Comparison of ENCODE assay signal across 8 cellular contexts in genomic region chr2:180006236-180006635, GRCh38. TPM values are rescaled to one million over a fixed set of nuclear protein-coding genes. Genes with fewer than 3 reads are reported as not detected.
DNase-seq lines count a peak whose midpoint lies in the region; ATAC-seq and TF ChIP-seq lines count a peak whose summit lies in the region.

No MANE protein-coding gene starts in this region.

- no peaks in the 10 kb centered on the region for H3K27me3 Mint-ChIP-seq in activated naive CD4-positive, alpha-beta T cell treated with anti-CD3 and anti-CD28 coated beads, Interleukin-2, amount 10 ng/mL, durations not matched to agents 7 days and 5 days

- peak overlapping the region; percentile 81 to 97 (median 91) for H3K27ac ChIP-seq in right lobe of liver
- H3K27ac ChIP-seq in upper lobe of left lung = peak overlapping the region; percentile 93 to 96 (median 95)

- H3K4me1 Mint-ChIP-seq in activated naive CD4-positive, alpha-beta T cell treated with anti-CD3 and anti-CD28 coated beads, Interleukin-2, amount 10 ng/mL, durations not matched to agents 7 days and 5 days = peaks cover 43% of the 10 kb centered on the region

- DNase-seq in activated naive CD4-positive, alpha-beta T cell treated with anti-CD3 and anti-CD28 coated beads, Interleukin-2, amount 10 ng/mL, durations not matched to agents 7 days and 5 days = no peak
- no peak for DNase-seq in activated naive CD4-positive, alpha-beta T cell treated with anti-CD3 and anti-CD28 coated beads, Interleukin-2, amount 50 U/mL, for 16 hours
- DNase-seq in adipocyte (ENCODE audit: low read depth) = peak; percentile 28
- DNase-seq in right lobe of liver = no peak
- no peak for DNase-seq in upper lobe of left lung
- no peak for DNase-seq in globus pallidus (ENCODE audit: low spot score)
- DNase-seq in NCI-H524 treated with DMSO at 0.1 percent for 48 hours (lab: John Stamatoyannopoulos, UW) = no peak

- H3K27me3 ChIP-seq in adipocyte (replicated peaks; ENCODE audit: control insufficient read depth, insufficient read depth, low read length) (no peaks in the 10 kb centered on the region), right lobe of liver (no peaks in the 10 kb centered on the region), upper lobe of left lung (no peaks in the 10 kb centered on the region)

- H3K36me3 Mint-ChIP-seq in activated naive CD4-positive, alpha-beta T cell treated with anti-CD3 and anti-CD28 coated beads, Interleukin-2, amount 10 ng/mL, durations not matched to agents 7 days and 5 days = peaks cover 4% of the 10 kb centered on the region

- peak overlapping the region; percentile 91 for H3K4me3 Mint-ChIP-seq in activated naive CD4-positive, alpha-beta T cell treated with anti-CD3 and anti-CD28 coated beads, Interleukin-2, amount 10 ng/mL, durations not matched to agents 7 days and 5 days

- peak overlapping the region; percentile 99 for H3K4me3 ChIP-seq in adipocyte (ENCODE audit: low read length)
- H3K4me3 ChIP-seq in right lobe of liver = peak overlapping the region; percentile 68 to 71 (median 69)
- peak overlapping the region; percentile 56 to 88 (median 76) for H3K4me3 ChIP-seq in upper lobe of left lung

- TF ChIP-seq POLR2A in right lobe of liver (IDR thresholded peaks at IDR 0.05) (no peak), upper lobe of left lung (IDR thresholded peaks at IDR 0.05) (no peak)

- peak overlapping the region; percentile 97 for H3K9ac ChIP-seq in adipocyte (ENCODE audit: low read length)

- TF ChIP-seq CTCF in right lobe of liver (IDR thresholded peaks at IDR 0.05) (no peak), upper lobe of left lung (IDR thresholded peaks at IDR 0.05) (no peak)

- no peaks in the 10 kb centered on the region for H3K9me3 Mint-ChIP-seq in activated naive CD4-positive, alpha-beta T cell treated with anti-CD3 and anti-CD28 coated beads, Interleukin-2, amount 10 ng/mL, durations not matched to agents 7 days and 5 days

- 4% methylated on average over 7 of the region's 7 CpGs for WGBS in right lobe of liver (ENCODE audit: insufficient coverage, low coverage, low lambda C conversion rate, missing lambda C conversion rate)
- WGBS in upper lobe of left lung, 2 donors = 8% methylated on average over 7 of the region's 7 CpGs

- peak overlapping the region; percentile 99 for H3K27ac Mint-ChIP-seq in activated naive CD4-positive, alpha-beta T cell treated with anti-CD3 and anti-CD28 coated beads, Interleukin-2, amount 10 ng/mL, durations not matched to agents 7 days and 5 days

- no peaks in the 10 kb centered on the region for H3K9me3 ChIP-seq in adipocyte (ENCODE audit: control insufficient read depth, low read length)
- peaks cover 0 to 2% (median 0%) of the 10 kb centered on the region in 4 donors for H3K9me3 ChIP-seq in right lobe of liver
- no peaks in the 10 kb centered on the region for H3K9me3 ChIP-seq in upper lobe of left lung

- H3K4me1 ChIP-seq in adipocyte (ENCODE audit: control insufficient read depth, insufficient read depth, low read length) (peaks cover 16% of the 10 kb centered on the region), right lobe of liver (peaks cover 0 to 11% (median 3%) of the 10 kb centered on the region in 4 donors), upper lobe of left lung (peaks cover 10 to 27% (median 13%) of the 10 kb centered on the region in 4 donors)

- CTCF ChIA-PET in activated naive CD4-positive, alpha-beta T cell treated with anti-CD3 and anti-CD28 coated beads, Interleukin-2, amount 10 ng/mL, durations not matched to agents 7 days and 5 days (lab: Charles Lee) = no interaction called here

- no peaks in the 10 kb centered on the region for H3K36me3 ChIP-seq in adipocyte (ENCODE audit: control insufficient read depth, insufficient read depth, low read length, severe bottlenecking)
- no peaks in the 10 kb centered on the region for H3K36me3 ChIP-seq in right lobe of liver
- H3K36me3 ChIP-seq in upper lobe of left lung = no peaks in the 10 kb centered on the region

- no peak for TF ChIP-seq EP300 in upper lobe of left lung (IDR thresholded peaks at IDR 0.05)

- intact Hi-C loops in right lobe of liver (cut with DNase I) = no loop called here

- ATAC-seq in right lobe of liver (no peak), upper lobe of left lung (ENCODE audit: low FRiP score in 2 of 2) (no peak), GM18907 (IDR thresholded peaks at IDR 0.05; ENCODE audit: unreplicated experiment) (no peak)

RNA-seq across cellular contexts. Expression of gene CWC22, which starts 0.9 kb away (rescaled TPM):
- 1 to 10 TPM; 5.2 to 7.8 (median 7.2) TPM for total RNA-seq in right lobe of liver
- total RNA-seq in upper lobe of left lung = 10 to 100 TPM in 5 of 6 donors, 1 to 10 TPM in 1; 9.5 to 31.5 (median 17.3) TPM
